In genomic region chr15:69908060-69908459, GRCh38 we compare ENCODE assay signal across 21 cellular contexts.
DNase-seq lines count a peak whose midpoint lies in the region; ATAC-seq, FAIRE-seq and TF ChIP-seq lines count a peak whose summit lies in the region.
"Had no signal": no experiment of that assay in that cellular context is flagged by ENCODE, and none has a peak within 500 bp of the region (broad histone marks: within the 10 kb centered on the region; RNA-seq: fewer than 3 reads in every experiment).

No MANE protein-coding gene starts in this region.

- peak overlapping the region; percentile 74 for H3K4me2 ChIP-seq in DOHH2 (ENCODE audit: low read length)
- H3K4me2 ChIP-seq in H9 (ENCODE audit: insufficient read depth, insufficient read length, low read length), result peak overlapping the region; percentile 39
- H3K4me2 ChIP-seq: A549 had no signal

- H2AFZ ChIP-seq in H9 (ENCODE audit: low read length), result no peak overlapping the region
- H2AFZ ChIP-seq: GM23248 had no signal

- H2BK5ac ChIP-seq in H9 (ENCODE audit: insufficient read length, low read length), result no peak overlapping the region

- H3K9ac ChIP-seq in H9 (ENCODE audit: extremely low read depth, insufficient read length, low read length), result no peak overlapping the region
- H3K9ac ChIP-seq: GM23248 had no signal

- peak overlapping the region; percentile 57 for H3K4me3 ChIP-seq in DOHH2 (ENCODE audit: low read length)
- H3K4me3 ChIP-seq: A549, GM12878, GM23248, HAP-1 had no signal

- no peak overlapping the region for H3K4me3 Mint-ChIP-seq in H9
- H3K4me3 Mint-ChIP-seq: CD4-positive, alpha-beta memory T cell had no signal

- no peaks in the 10 kb centered on the region for H3K36me3 Mint-ChIP-seq in H9 (ENCODE audit: insufficient read depth in 1 of 3, low read depth in 3 of 3)
- H3K36me3 Mint-ChIP-seq: CD4-positive, alpha-beta memory T cell had no signal

- H3K27me3 Mint-ChIP-seq in H9 (ENCODE audit: low read depth), result peaks cover 18% of the 10 kb centered on the region

- H3K4me1 ChIP-seq in DOHH2 (ENCODE audit: control insufficient read depth, low read length) (peaks cover 88% of the 10 kb centered on the region), H9 (ENCODE audit: insufficient read depth, low read length) (peaks cover 2% of the 10 kb centered on the region; the same call in 1 of the 2 replicates)
- H3K4me1 ChIP-seq: A549 had no signal

- H3K27ac ChIP-seq in DOHH2 (ENCODE audit: low read depth, low read length) (peak overlapping the region; percentile 34), H9 (ENCODE audit: insufficient read length, low read depth, low read length) (no peak overlapping the region)
- H3K27ac ChIP-seq: A549, GM23248 had no signal

- H3K23ac ChIP-seq in H9 (ENCODE audit: insufficient read length, low read depth, low read length), result no peak overlapping the region

- no peak overlapping the region for H4K8ac ChIP-seq in H9 (replicated peaks; ENCODE audit: insufficient read length, low read depth, low read length)

- no peak overlapping the region for H3K14ac ChIP-seq in H9 (ENCODE audit: insufficient read depth, low read length)

- no peaks in the 10 kb centered on the region for H3K79me1 ChIP-seq in H9 (ENCODE audit: insufficient read depth, low read depth, low read length, poor library complexity, severe bottlenecking)

- no peak overlapping the region for H3K18ac ChIP-seq in H9 (ENCODE audit: insufficient read length, low read depth, low read length)

- H2AK5ac ChIP-seq in H9 (ENCODE audit: insufficient read length, low read length), result no peak overlapping the region

- H2BK15ac ChIP-seq in H9 (ENCODE audit: low read depth, low read length), result no peak overlapping the region

- H4K20me1 ChIP-seq in DOHH2 (ENCODE audit: control insufficient read depth, insufficient read depth, low read depth, low read length) (no peaks in the 10 kb centered on the region), H9 (ENCODE audit: control insufficient read depth, insufficient read depth, insufficient read length) (no peaks in the 10 kb centered on the region)

- H3K4me1 Mint-ChIP-seq in H9, result peaks cover 31 to 38% of the 10 kb centered on the region in 2 experiments

- no peak overlapping the region for H2BK12ac ChIP-seq in H9 (ENCODE audit: insufficient read length, low read depth, low read length)

- peaks cover 6% of the 10 kb centered on the region for H3F3A ChIP-seq in DOHH2 (ENCODE audit: control insufficient read depth, insufficient read depth)

- DNase-seq in H9, result no peak
- DNase-seq in HTR-8/SVneo (ENCODE audit: insufficient read length, low spot score), result no peak
- no peak for DNase-seq in urothelium cell line (ENCODE audit: low spot score)
- no peak for DNase-seq in amniotic stem cell (lab: John Stamatoyannopoulos, UW)
- DNase-seq in AML-193 (lab: John Stamatoyannopoulos, UW), result no peak
- DNase-seq: 8988T; ACHN; C1 segment of cervical spinal cord; Calu3; CD4-positive, alpha-beta memory T cell; COR-L47; DMS53; DMS79 treated with DMSO at 0.1 percent for 48 hours; GDM1; GM23248 had no signal

- no peak overlapping the region for H3K4ac ChIP-seq in H9 (ENCODE audit: low read depth, low read length)

- H2BK120ac ChIP-seq in H9 (ENCODE audit: low read depth, low read length, poor library complexity, severe bottlenecking), result no peak overlapping the region

- H4K5ac ChIP-seq in H9 (ENCODE audit: insufficient read length, low read depth, low read length), result no peak overlapping the region

- H3K36me3 ChIP-seq in DOHH2 (ENCODE audit: control insufficient read depth, low read length), result no peaks in the 10 kb centered on the region
- H3K36me3 ChIP-seq: HAP-1 had no signal

- no peaks in the 10 kb centered on the region for H3K23me2 ChIP-seq in H9 (ENCODE audit: insufficient read length, low read depth, low read length, poor library complexity, severe bottlenecking)

- no peak overlapping the region for H4K91ac ChIP-seq in H9 (ENCODE audit: insufficient read length, low read depth, low read length)

- H3K27me3 ChIP-seq in DOHH2 (ENCODE audit: control insufficient read depth, low read length) (no peaks in the 10 kb centered on the region), H9 (ENCODE audit: insufficient read depth, low read length) (no peaks in the 10 kb centered on the region)

- no peak overlapping the region for H3K56ac ChIP-seq in H9 (ENCODE audit: insufficient read length, low read depth, low read length)

- no CpG with 5 or more reads among the region's 1 CpG for whole genome bisulfite sequencing in H9 (ENCODE audit: extremely low coverage, insufficient read length, low lambda C conversion rate)

- H3K79me2 ChIP-seq in DOHH2 (ENCODE audit: control insufficient read depth, low read length) (no peaks in the 10 kb centered on the region), H9 (ENCODE audit: insufficient read depth, low read length) (no peaks in the 10 kb centered on the region)

- ATAC-seq in HG02798 (IDR thresholded peaks at IDR 0.05; ENCODE audit: poor library complexity, unreplicated experiment), result no peak
- ATAC-seq: A549, GM12878 had no signal

- no peak for TF ChIP-seq CTCF in DOHH2 (IDR thresholded peaks at IDR 0.05; ENCODE audit: low read depth, low read length, poor library complexity, severe bottlenecking)
- TF ChIP-seq CTCF in H9 (conservative IDR thresholded peaks at IDR 0.05), result no peak

- FAIRE-seq in HTR-8/SVneo (lab: Jason Lieb, UNC) (peak; percentile 71), urothelium cell line (lab: Jason Lieb, UNC) (peak; percentile 30)
- FAIRE-seq: A549, GM12878, GM19239 had no signal

- H3K9me2 ChIP-seq in DOHH2 (replicated peaks; ENCODE audit: control insufficient read depth, low read length), result no peaks in the 10 kb centered on the region

- no peak overlapping the region for H3T11ph ChIP-seq in H9 (ENCODE audit: low read length)

- H3K27ac Mint-ChIP-seq in H9, result no peak overlapping the region

- H3K9me3 ChIP-seq in DOHH2 (ENCODE audit: control insufficient read depth, insufficient read depth, low read length) (peaks cover 11% of the 10 kb centered on the region; the same call in 1 of the 2 replicates), H9 (ENCODE audit: control insufficient read depth, low read depth, low read length) (no peaks in the 10 kb centered on the region)
- H3K9me3 ChIP-seq: A549 had no signal

- no peaks in the 10 kb centered on the region for H3K9me3 Mint-ChIP-seq in H9
- H3K9me3 Mint-ChIP-seq: CD4-positive, alpha-beta memory T cell had no signal

- no peak overlapping the region for H2BK20ac ChIP-seq in H9 (ENCODE audit: low read depth, low read length, poor library complexity, severe bottlenecking)
